Comparison of ENCODE assay signal across 18 cellular contexts in genomic region chr3:190694335-190695001, GRCh38.
DNase-seq lines count a peak whose midpoint lies in the region; ATAC-seq and TF ChIP-seq lines count a peak whose summit lies in the region.
"Had no signal": no experiment of that assay in that cellular context is flagged by ENCODE, and none has a peak within 500 bp of the region (broad histone marks: within the 10 kb centered on the region; RNA-seq: fewer than 3 reads in every experiment).

No MANE protein-coding gene starts in this region.

- TF ChIP-seq CTCF in Calu3 (IDR thresholded peaks at IDR 0.05; ENCODE audit: unreplicated experiment): no peak
- no peak for TF ChIP-seq CTCF in LNCaP clone FGC (IDR thresholded peaks at IDR 0.05; ENCODE audit: control insufficient read depth, extremely low read depth, insufficient read depth)
- peak in 1 of 7 experiments; percentile 3 for TF ChIP-seq CTCF in body of pancreas (IDR thresholded peaks at IDR 0.05)
- TF ChIP-seq CTCF in nephron (IDR thresholded peaks at IDR 0.05; ENCODE audit: unreplicated experiment in 3 of 3): no peak
- TF ChIP-seq CTCF in osteoblast (IDR thresholded peaks at IDR 0.05; ENCODE audit: extremely low read depth, low read depth, low read length): no peak

- no peak for TF ChIP-seq POLR2A in body of pancreas (IDR thresholded peaks at IDR 0.05)

- H3K9me3 ChIP-seq in body of pancreas: no peaks in the 10 kb centered on the region
- no peaks in the 10 kb centered on the region for H3K9me3 ChIP-seq in osteoblast (ENCODE audit: low read depth, low read length)

- 35 to 38% methylated on average over 3 of the region's 3 CpGs for WGBS in body of pancreas, 2 donors

- H3K36me3 Mint-ChIP-seq in Calu3 (ENCODE audit: insufficient read depth, unreplicated experiment): no peaks in the 10 kb centered on the region
- H3K36me3 Mint-ChIP-seq in nephron (ENCODE audit: low read depth): no peaks in the 10 kb centered on the region

- H3K4me1 Mint-ChIP-seq in Calu3 (ENCODE audit: low read depth, unreplicated experiment) (peaks cover 38% of the 10 kb centered on the region), nephron (peaks cover 22% of the 10 kb centered on the region)

- H3K4me1 ChIP-seq in body of pancreas (peaks cover 16% of the 10 kb centered on the region), osteoblast (ENCODE audit: insufficient read depth, low read length) (peaks cover 15% of the 10 kb centered on the region)

- H3K27me3 Mint-ChIP-seq in Calu3 (ENCODE audit: unreplicated experiment) (no peaks in the 10 kb centered on the region), nephron (ENCODE audit: low read depth) (no peaks in the 10 kb centered on the region)

- H4K20me1 ChIP-seq in osteoblast (ENCODE audit: insufficient read depth, low read length): no peaks in the 10 kb centered on the region

- DNase-seq in Calu3 (no peak), LNCaP clone FGC (ENCODE audit: low read depth) (peak; percentile 15), body of pancreas (peak in 1 of 4 donors; percentile 14), osteoblast (ENCODE audit: insufficient read length, low spot score, missing footprints) (no peak), SIG-M5 treated with dmso at 0.1 percent for 504 hours (lab: John Stamatoyannopoulos, UW; ENCODE audit: unreplicated experiment) (no peak)
- DNase-seq: AML-193, GDM1, HCEC 1CT, NCI-H2029, NCI-H524 treated with DMSO at 0.1 percent for 48 hours, PC-3, RPMI8226, SHP77 treated with DMSO at 0.1 percent for 48 hours, T-helper 1 cell had no signal

- H3K36me3 ChIP-seq in body of pancreas (replicated peaks in 1 of 2; ENCODE audit: insufficient read depth in 1 of 2, low read depth in 2 of 2) (no peaks in the 10 kb centered on the region), osteoblast (ENCODE audit: insufficient read depth, low read length) (no peaks in the 10 kb centered on the region)

- no peak overlapping the region for H3K4me3 ChIP-seq in LNCaP clone FGC (ENCODE audit: low read depth, low read length)
- no peak overlapping the region for H3K4me3 ChIP-seq in body of pancreas
- no peak overlapping the region for H3K4me3 ChIP-seq in osteoblast (ENCODE audit: insufficient read depth, low read length)
- H3K4me3 ChIP-seq: K562 had no signal

- H3K4me3 Mint-ChIP-seq in Calu3 (ENCODE audit: low read depth, unreplicated experiment): no peak overlapping the region
- H3K4me3 Mint-ChIP-seq in nephron: no peak overlapping the region

- CTCF ChIA-PET in Calu3 (lab: Charles Lee): interaction anchor here (0.9 to 1.7 kb wide), 3 partner anchors 173 to 181 kb away, joined by 3 to 7 read pairs (median 5); partner anchors contain the start of gene IL1RAP

- BruUV-seq in Calu3 (replicated peaks; lab: Mats Ljungman, UMichigan): no TSS peak

- intact Hi-C loops in Calu3 (cut with micrococcal nuclease; ENCODE audit: unreplicated experiment) (loop anchor here (5.0 kb wide), 3 partner anchors 62 to 467 kb away; no protein-coding TSS in a partner anchor), body of pancreas (cut with DNase I) (loop anchor here (5.0 kb wide), 1 partner anchor 358 kb away; no protein-coding TSS in a partner anchor)

- no peak overlapping the region for H2AFZ ChIP-seq in osteoblast (ENCODE audit: low read length)

- peak; percentile 94 for ATAC-seq in body of pancreas
- no peak for ATAC-seq in GM21367 (IDR thresholded peaks at IDR 0.05; ENCODE audit: unreplicated experiment)
- ATAC-seq: K562, PC-3 had no signal

- no peaks in the 10 kb centered on the region for H3K79me2 ChIP-seq in osteoblast (ENCODE audit: insufficient read depth, low read length)

- peak overlapping the region in 3 of 4 donors; percentile 3 to 26 (median 21) for H3K27ac ChIP-seq in body of pancreas
- H3K27ac ChIP-seq in osteoblast (ENCODE audit: low read depth, low read length): no peak overlapping the region
- H3K27ac ChIP-seq: C4-2B had no signal

- H3K27ac Mint-ChIP-seq in Calu3 (ENCODE audit: unreplicated experiment): peak overlapping the region; percentile 10
- H3K27ac Mint-ChIP-seq in nephron: peak overlapping the region in 2 of 3 experiments; percentile 4 to 20

- no peaks in the 10 kb centered on the region for H3K9me3 Mint-ChIP-seq in Calu3 (ENCODE audit: low read depth, unreplicated experiment)
- H3K9me3 Mint-ChIP-seq in nephron: no peaks in the 10 kb centered on the region

- H3K27me3 ChIP-seq in body of pancreas (no peaks in the 10 kb centered on the region), osteoblast (ENCODE audit: insufficient read depth, low read length) (no peaks in the 10 kb centered on the region)

- no peak overlapping the region for H3K4me2 ChIP-seq in osteoblast (ENCODE audit: insufficient read depth, low read length)
